ENCODE assay signal across 19 cellular contexts in genomic region chr6:127748290-127748689, GRCh38.
DNase-seq lines count a peak whose midpoint lies in the region; ATAC-seq and TF ChIP-seq lines count a peak whose summit lies in the region.
"Had no signal": no experiment of that assay in that cellular context is flagged by ENCODE, and none has a peak within 500 bp of the region (broad histone marks: within the 10 kb centered on the region; RNA-seq: fewer than 3 reads in every experiment).

No MANE protein-coding gene starts in this region.

- no peaks in the 10 kb centered on the region for H3K27me3 Mint-ChIP-seq in activated CD8-positive, alpha-beta memory T cell treated with anti-CD3 and anti-CD28 coated beads, Interleukin-2, amount 10 ng/mL, durations not matched to agents 7 days and 5 days
- H3K27me3 Mint-ChIP-seq in activated CD8-positive, alpha-beta T cell treated with anti-CD3 and anti-CD28 coated beads, Interleukin-2, amount 10 ng/mL, durations not matched to agents 7 days and 5 days (ENCODE audit: low read depth): no peaks in the 10 kb centered on the region
- H3K27me3 Mint-ChIP-seq: activated B cell treated with CpG ODN at 0.5 μM for 24 hours had no signal

- POLR2A ChIA-PET in activated CD8-positive, alpha-beta T cell treated with anti-CD3 and anti-CD28 coated beads, Interleukin-2, amount 10 ng/mL, durations not matched to agents 7 days and 5 days (lab: Charles Lee): no interaction called here
- POLR2A ChIA-PET in HEK293T (lab: Yijun Ruan, JAX): no interaction called here

- peaks cover 38% of the 10 kb centered on the region for H3K36me3 Mint-ChIP-seq in activated CD8-positive, alpha-beta memory T cell treated with anti-CD3 and anti-CD28 coated beads, Interleukin-2, amount 10 ng/mL, durations not matched to agents 7 days and 5 days
- H3K36me3 Mint-ChIP-seq in activated CD8-positive, alpha-beta T cell treated with anti-CD3 and anti-CD28 coated beads, Interleukin-2, amount 10 ng/mL, durations not matched to agents 7 days and 5 days (ENCODE audit: low read depth): peaks cover 42% of the 10 kb centered on the region
- H3K36me3 Mint-ChIP-seq: CD4-positive, CD25-positive, alpha-beta regulatory T cell had no signal

- ATAC-seq in activated CD8-positive, alpha-beta memory T cell treated with anti-CD3 and anti-CD28 coated beads, Interleukin-2, amount 10 ng/mL, durations not matched to agents 7 days and 5 days: peak; percentile 49
- ATAC-seq in HG02678 (IDR thresholded peaks at IDR 0.05; ENCODE audit: unreplicated experiment) (peak; percentile 57), GM19467 (IDR thresholded peaks at IDR 0.05; ENCODE audit: unreplicated experiment) (no peak)
- ATAC-seq in activated CD8-positive, alpha-beta T cell treated with anti-CD3 and anti-CD28 coated beads, Interleukin-2, amount 10 ng/mL, durations not matched to agents 7 days and 5 days: peak; percentile 30
- peak; percentile 71 for ATAC-seq in stimulated activated naive CD8-positive, alpha-beta T cell treated with anti-CD3 and anti-CD28 coated beads, Interleukin-15, Interleukin-2, amounts not matched to agents 100 U/mL and 50 U/mL, for 24 hours
- ATAC-seq: K562, left lung had no signal

- H3K9me3 Mint-ChIP-seq in activated CD8-positive, alpha-beta memory T cell treated with anti-CD3 and anti-CD28 coated beads, Interleukin-2, amount 10 ng/mL, durations not matched to agents 7 days and 5 days (ENCODE audit: low read depth): peaks cover 2% of the 10 kb centered on the region
- H3K9me3 Mint-ChIP-seq in activated CD8-positive, alpha-beta T cell treated with anti-CD3 and anti-CD28 coated beads, Interleukin-2, amount 10 ng/mL, durations not matched to agents 7 days and 5 days (ENCODE audit: insufficient read depth): peaks cover 4% of the 10 kb centered on the region
- H3K9me3 Mint-ChIP-seq: activated B cell treated with CpG ODN at 0.5 μM for 24 hours; CD4-positive, CD25-positive, alpha-beta regulatory T cell had no signal

- H3K27ac Mint-ChIP-seq in activated CD8-positive, alpha-beta memory T cell treated with anti-CD3 and anti-CD28 coated beads, Interleukin-2, amount 10 ng/mL, durations not matched to agents 7 days and 5 days: peak overlapping the region; percentile 38
- H3K27ac Mint-ChIP-seq in activated CD8-positive, alpha-beta T cell treated with anti-CD3 and anti-CD28 coated beads, Interleukin-2, amount 10 ng/mL, durations not matched to agents 7 days and 5 days: peak overlapping the region; percentile 53
- H3K27ac Mint-ChIP-seq: activated B cell treated with CpG ODN at 0.5 μM for 24 hours; CD4-positive, CD25-positive, alpha-beta regulatory T cell had no signal

- CTCF ChIA-PET in activated CD8-positive, alpha-beta memory T cell treated with anti-CD3 and anti-CD28 coated beads, Interleukin-2, amount 10 ng/mL, durations not matched to agents 7 days and 5 days (lab: Charles Lee): no interaction called here
- CTCF ChIA-PET in activated CD8-positive, alpha-beta T cell treated with anti-CD3 and anti-CD28 coated beads, Interleukin-2, amount 10 ng/mL, durations not matched to agents 7 days and 5 days (lab: Charles Lee): no interaction called here
- CTCF ChIA-PET in HEK293T (lab: Yijun Ruan, JAX): no interaction called here

- H3K4me3 Mint-ChIP-seq in activated CD8-positive, alpha-beta memory T cell treated with anti-CD3 and anti-CD28 coated beads, Interleukin-2, amount 10 ng/mL, durations not matched to agents 7 days and 5 days: no peak overlapping the region
- H3K4me3 Mint-ChIP-seq in activated CD8-positive, alpha-beta T cell treated with anti-CD3 and anti-CD28 coated beads, Interleukin-2, amount 10 ng/mL, durations not matched to agents 7 days and 5 days: no peak overlapping the region
- H3K4me3 Mint-ChIP-seq: activated B cell treated with CpG ODN at 0.5 μM for 24 hours; CD4-positive, CD25-positive, alpha-beta regulatory T cell had no signal

- DNase-seq in activated CD8-positive, alpha-beta memory T cell treated with anti-CD3 and anti-CD28 coated beads, Interleukin-2, amount 10 ng/mL, durations not matched to agents 7 days and 5 days: no peak
- DNase-seq in activated CD8-positive, alpha-beta memory T cell treated with anti-CD3 and anti-CD28 coated beads, Interleukin-2, amount 50 U/mL, for 48 hours: no peak
- DNase-seq in activated CD8-positive, alpha-beta T cell treated with anti-CD3 and anti-CD28 coated beads, Interleukin-2, amount 10 ng/mL, durations not matched to agents 7 days and 5 days: no peak
- no peak for DNase-seq in stimulated activated naive CD8-positive, alpha-beta T cell treated with anti-CD3 and anti-CD28 coated beads, Interleukin-15, Interleukin-2, amounts not matched to agents 100 U/mL and 50 U/mL, for 24 hours
- DNase-seq in T-helper 2 cell (no peak), HEK293T (ENCODE audit: extremely low spot score) (no peak)
- DNase-seq: activated B cell treated with CpG ODN at 0.5 μM for 24 hours; adrenal gland; CD4-positive, CD25-positive, alpha-beta regulatory T cell; DMS79 treated with DMSO at 0.1 percent for 48 hours; H7; left lung; NCI-H2081 treated with DMSO at 0.1 percent for 48 hours; NCI-H526 treated with DMSO at 0.1 percent for 48 hours; SJCRH30; thyroid gland had no signal

- peaks cover 43% of the 10 kb centered on the region for H3K4me1 Mint-ChIP-seq in activated CD8-positive, alpha-beta memory T cell treated with anti-CD3 and anti-CD28 coated beads, Interleukin-2, amount 10 ng/mL, durations not matched to agents 7 days and 5 days
- H3K4me1 Mint-ChIP-seq in activated CD8-positive, alpha-beta T cell treated with anti-CD3 and anti-CD28 coated beads, Interleukin-2, amount 10 ng/mL, durations not matched to agents 7 days and 5 days (ENCODE audit: low read depth): peaks cover 38% of the 10 kb centered on the region
- H3K4me1 Mint-ChIP-seq: activated B cell treated with CpG ODN at 0.5 μM for 24 hours had no signal

TF ChIP-seq in HEK293T, 16 proteins besides CTCF, POLR2A, EP300 and RAD21:
- no peak for TF ChIP-seq ELF4 (IDR thresholded peaks at IDR 0.05)
- no peak for TF ChIP-seq SUZ12 (IDR thresholded peaks at IDR 0.05)
- TF ChIP-seq PKNOX1 (IDR thresholded peaks at IDR 0.05): no peak
- no peak for TF ChIP-seq BHLHE40 (IDR thresholded peaks at IDR 0.05; ENCODE audit: borderline replicate concordance)
- no peak for TF ChIP-seq CTBP1 (IDR thresholded peaks at IDR 0.05; ENCODE audit: borderline replicate concordance)
- no peak for TF ChIP-seq ZNF384 (IDR thresholded peaks at IDR 0.05)
- TF ChIP-seq ARNT (IDR thresholded peaks at IDR 0.05): no peak
- TF ChIP-seq FOXM1 (IDR thresholded peaks at IDR 0.05; ENCODE audit: borderline replicate concordance): no peak
- no peak for TF ChIP-seq TARDBP (IDR thresholded peaks at IDR 0.05)
- no peak for TF ChIP-seq SP1 (IDR thresholded peaks at IDR 0.05)
TF ChIP-seq in HEK293T: peak in this region for 0.
